ENCODE assay signal across 35 cellular contexts in the genomic region with DNA sequence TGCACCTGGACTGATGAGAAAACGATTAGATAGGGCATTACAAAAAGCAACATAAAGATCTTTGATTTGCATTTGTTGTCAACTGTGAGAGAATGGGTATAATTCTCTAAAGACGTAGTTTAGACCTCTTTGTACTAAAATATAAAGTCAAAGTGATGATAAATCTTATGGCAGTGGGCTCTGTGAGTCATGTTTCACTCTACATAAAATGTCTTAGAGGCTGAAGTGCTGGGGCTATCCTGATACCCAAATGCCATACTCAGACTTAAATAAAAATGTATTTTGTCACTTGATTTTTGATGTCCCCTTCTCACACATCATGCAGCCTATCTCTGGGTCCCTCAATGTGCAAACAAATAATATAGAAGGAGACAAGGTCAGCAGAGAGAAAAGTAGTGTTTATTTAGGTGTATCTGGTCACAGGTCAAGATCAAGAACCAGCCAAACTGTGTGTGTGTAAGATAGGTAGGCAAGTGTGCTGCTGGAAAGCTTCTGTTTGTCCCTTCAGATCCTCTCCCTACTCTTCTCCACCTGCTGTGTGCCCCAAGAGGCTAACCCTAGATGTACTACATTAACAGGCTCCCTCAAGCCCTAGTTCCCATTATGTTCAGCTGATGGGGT. TPM values are rescaled to one million over a fixed set of nuclear protein-coding genes. Genes with fewer than 3 reads are reported as not detected.
"Had no signal": no experiment of that assay in that cellular context is flagged by ENCODE, and none has a peak within 500 bp of the region (broad histone marks: within the 10 kb centered on the region; RNA-seq: fewer than 3 reads in every experiment).

No MANE protein-coding gene starts in this region.

- H3K36me3 Mint-ChIP-seq: mesothelial cell of epicardium; neural progenitor cell; stimulated activated naive B cell treated with anti-CD40 and anti-IgM and Interleukin-4, amounts not matched to agents 10 μg/mL and 1 μg/mL and 100 μg/mL, for 72 hours had no signal

- H3K27ac Mint-ChIP-seq: dendritic cell treated with granulocyte-macrophage colony-stimulating factor and Interleukin-4, amounts not matched to agents 40 ng/mL and 50 ng/mL, for 4 days; endodermal cell; mesothelial cell of epicardium; nephron; neural progenitor cell had no signal

- H3K4me2 ChIP-seq: neural progenitor cell had no signal

- H3K27me3 ChIP-seq: colonic mucosa, gastrocnemius medialis, spleen, testis, upper lobe of left lung, uterus had no signal

- ATAC-seq: esophagus mucosa; gastrocnemius medialis; left ventricle myocardium superior; lower lobe of right lung; mucosa of descending colon; naive thymus-derived CD4-positive, alpha-beta T cell; psoas muscle; right cardiac atrium; stimulated activated naive B cell treated with anti-CD40 and anti-IgM and Interleukin-4, amounts not matched to agents 10 μg/mL and 1 μg/mL and 100 μg/mL, for 72 hours had no signal

- H3K36me3 ChIP-seq: colonic mucosa, gastrocnemius medialis, lower lobe of right lung, neural progenitor cell, spleen, tibial artery, upper lobe of left lung, uterus had no signal

- H3K4me3 Mint-ChIP-seq: dendritic cell treated with granulocyte-macrophage colony-stimulating factor and Interleukin-4, amounts not matched to agents 40 ng/mL and 50 ng/mL, for 4 days; endodermal cell; mesothelial cell of epicardium; nephron; neural progenitor cell; stimulated activated naive B cell treated with anti-CD40 and anti-IgM and Interleukin-4, amounts not matched to agents 10 μg/mL and 1 μg/mL and 100 μg/mL, for 72 hours had no signal

- H3K27me3 Mint-ChIP-seq: stimulated activated naive B cell treated with anti-CD40 and anti-IgM and Interleukin-4, amounts not matched to agents 10 μg/mL and 1 μg/mL and 100 μg/mL, for 72 hours had no signal

- H3K4me1 Mint-ChIP-seq: mesothelial cell of epicardium, nephron had no signal

- H3K4me1 ChIP-seq: colonic mucosa, gastrocnemius medialis, lower lobe of right lung, psoas muscle, testis, tibial artery, upper lobe of left lung, uterus had no signal

- H3K27ac ChIP-seq: colonic mucosa, epithelial cell of prostate, gastrocnemius medialis, lower lobe of right lung, neural progenitor cell, psoas muscle, skin epidermis, spleen, testis, tibial artery, upper lobe of left lung, uterus had no signal

- H3K9me3 Mint-ChIP-seq: dendritic cell treated with granulocyte-macrophage colony-stimulating factor and Interleukin-4, amounts not matched to agents 40 ng/mL and 50 ng/mL, for 4 days; endodermal cell; mesothelial cell of epicardium; nephron; neural progenitor cell; stimulated activated naive B cell treated with anti-CD40 and anti-IgM and Interleukin-4, amounts not matched to agents 10 μg/mL and 1 μg/mL and 100 μg/mL, for 72 hours had no signal

- H3K9me3 ChIP-seq: colonic mucosa, gastrocnemius medialis, lower lobe of right lung, mucosa of descending colon, psoas muscle, spleen, testis, tibial artery, upper lobe of left lung, uterus had no signal

- H2AFZ ChIP-seq: neural progenitor cell had no signal

- H3K4me3 ChIP-seq: colonic mucosa, gastrocnemius medialis, lower lobe of right lung, mucosa of descending colon, neural progenitor cell, psoas muscle, skin epidermis, spleen, testis, tibial artery, upper lobe of left lung, uterus had no signal

- FAIRE-seq: keratinocyte had no signal

- DNase-seq: colonic mucosa; effector CD8-positive, alpha-beta T cell; endodermal cell; foreskin fibroblast; gastrocnemius medialis; head of caudate nucleus; left ventricle myocardium superior; lower lobe of right lung; mesenchymal stem cell; mucosa of descending colon; naive thymus-derived CD4-positive, alpha-beta T cell; nucleus accumbens; posterior cingulate gyrus; psoas muscle; right cardiac atrium; spleen; stimulated activated CD4-positive, alpha-beta T cell treated with anti-CD3 and anti-CD28 coated beads, Interleukin-4, amount 100 ng/mL, for 4 hours; stimulated activated naive B cell treated with anti-CD40 and anti-IgM and Interleukin-4, amounts not matched to agents 10 μg/mL and 1 μg/mL and 100 μg/mL, for 72 hours; substantia nigra; testis; tibial artery; upper lobe of left lung; uterus had no signal

- H3K9ac ChIP-seq: neural progenitor cell had no signal

RNA-seq across cellular contexts. Expression of a gene that starts 33.9 kb away (rescaled TPM):
- total RNA-seq: chondrocyte, gastrocnemius medialis, glomerular endothelial cell, left ventricle myocardium superior, lower lobe of right lung, osteocyte, psoas muscle, renal cortical epithelial cell, right cardiac atrium, spleen, uterus had no signal
- polyA plus RNA-seq: keratinocyte; naive thymus-derived CD4-positive, alpha-beta T cell; psoas muscle; right cardiac atrium; spleen had no signal
